ENCODE assay signal across 31 cellular contexts in the genomic region with DNA sequence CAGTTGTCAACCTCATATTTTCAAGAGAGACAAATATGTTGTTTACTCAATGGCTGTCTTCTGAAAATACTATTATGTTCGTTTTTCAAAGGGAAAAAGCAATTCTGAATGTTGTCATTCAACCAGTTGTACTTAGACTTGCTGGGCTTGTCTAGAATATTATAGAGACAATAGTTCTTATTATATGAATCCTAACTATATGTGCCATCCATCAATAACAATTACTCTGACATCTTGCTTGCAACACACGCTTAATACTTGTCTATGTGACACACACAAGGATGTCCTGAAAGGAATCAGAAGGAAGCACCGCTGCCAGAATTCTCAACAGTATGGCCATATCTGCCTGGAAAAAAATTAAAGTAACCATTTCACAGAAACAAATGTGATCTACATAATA.
A peak's percentile ranks its signal among the peaks of the same experiment; 100 is the strongest.
DNase-seq lines count a peak whose midpoint lies in the region; ATAC-seq and TF ChIP-seq lines count a peak whose summit lies in the region.
"Had no signal": no experiment of that assay in that cellular context is flagged by ENCODE, and none has a peak within 500 bp of the region (broad histone marks: within the 10 kb centered on the region; RNA-seq: fewer than 3 reads in every experiment).

No MANE protein-coding gene starts in this region.

- no peak overlapping the region for H3K4me3 ChIP-seq in neural cell (ENCODE audit: low read length)
- no peak overlapping the region for H3K4me3 ChIP-seq in smooth muscle cell
- no peak overlapping the region for H3K4me3 ChIP-seq in H7 (ENCODE audit: insufficient read depth, low read depth, low read length)
- H3K4me3 ChIP-seq: A549; BLaER1; BLaER1 treated with 17β-estradiol and CSF1 and Interleukin-3, amounts not matched to agents 10 nM and 100 nM had no signal

- no peaks in the 10 kb centered on the region for H3K79me2 ChIP-seq in neural cell (replicated peaks; ENCODE audit: insufficient read depth, low read length)
- no peaks in the 10 kb centered on the region for H3K79me2 ChIP-seq in smooth muscle cell (ENCODE audit: low read depth)

- H3K4me2 ChIP-seq in neural cell (ENCODE audit: low read length): peak overlapping the region; percentile 4
- H3K4me2 ChIP-seq in smooth muscle cell: no peak overlapping the region
- H3K4me2 ChIP-seq: A549; BLaER1; BLaER1 treated with 17β-estradiol and CSF1 and Interleukin-3, amounts not matched to agents 10 nM and 100 nM had no signal

- H4K20me1 ChIP-seq in neural cell (ENCODE audit: insufficient read depth) (no peaks in the 10 kb centered on the region), smooth muscle cell (ENCODE audit: low read depth) (no peaks in the 10 kb centered on the region)
- H4K20me1 ChIP-seq: BLaER1; BLaER1 treated with 17β-estradiol and CSF1 and Interleukin-3, amounts not matched to agents 10 nM and 100 nM had no signal

- H3K27me3 ChIP-seq in neural cell (ENCODE audit: insufficient read depth, low read depth, low read length): no peaks in the 10 kb centered on the region
- no peaks in the 10 kb centered on the region for H3K27me3 ChIP-seq in smooth muscle cell (ENCODE audit: low read depth)
- no peaks in the 10 kb centered on the region for H3K27me3 ChIP-seq in H7 (ENCODE audit: control insufficient read depth, insufficient read depth, low read length)
- H3K27me3 ChIP-seq: BE2C; BLaER1; BLaER1 treated with 17β-estradiol and CSF1 and Interleukin-3, amounts not matched to agents 10 nM and 100 nM had no signal

- TF ChIP-seq CTCF in neural cell (IDR thresholded peaks at IDR 0.05; ENCODE audit: poor library complexity, severe bottlenecking): no peak
- no peak for TF ChIP-seq CTCF in smooth muscle cell (IDR thresholded peaks at IDR 0.05; ENCODE audit: borderline replicate concordance, insufficient read depth, poor library complexity, severe bottlenecking)

- H3K9me2 ChIP-seq in neural cell (ENCODE audit: insufficient read depth, low read length): no peaks in the 10 kb centered on the region

- H3K9ac ChIP-seq in neural cell (ENCODE audit: low read length): no peak overlapping the region
- no peak overlapping the region for H3K9ac ChIP-seq in smooth muscle cell (ENCODE audit: low read depth)
- H3K9ac ChIP-seq: BLaER1; BLaER1 treated with 17β-estradiol and CSF1 and Interleukin-3, amounts not matched to agents 10 nM and 100 nM had no signal

- WGBS in smooth muscle cell (ENCODE audit: low lambda C conversion rate): 90% methylated on average over 3 of the region's 3 CpGs

- ATAC-seq in HG02759 (IDR thresholded peaks at IDR 0.05; ENCODE audit: unreplicated experiment): no peak
- ATAC-seq: A549; CD8-positive, alpha-beta T cell had no signal

- no peak for TF ChIP-seq RAD21 in neural cell (conservative IDR thresholded peaks at IDR 0.05)

- no peaks in the 10 kb centered on the region for H3K36me3 ChIP-seq in neural cell (ENCODE audit: insufficient read depth, low read length)
- H3K36me3 ChIP-seq in smooth muscle cell (ENCODE audit: low read depth): no peaks in the 10 kb centered on the region
- H3K36me3 ChIP-seq in H7 (replicated peaks; ENCODE audit: control insufficient read depth, insufficient read depth, low read length): no peaks in the 10 kb centered on the region
- H3K36me3 ChIP-seq: BE2C; BLaER1; BLaER1 treated with 17β-estradiol and CSF1 and Interleukin-3, amounts not matched to agents 10 nM and 100 nM had no signal

- H2AFZ ChIP-seq in neural cell (ENCODE audit: low read depth, low read length) (no peak overlapping the region), smooth muscle cell (ENCODE audit: low read depth) (peak overlapping the region; percentile 10)

- no peaks in the 10 kb centered on the region for H3K4me1 ChIP-seq in smooth muscle cell (ENCODE audit: low read depth)
- H3K4me1 ChIP-seq: A549; BE2C; BLaER1; BLaER1 treated with 17β-estradiol and CSF1 and Interleukin-3, amounts not matched to agents 10 nM and 100 nM; Caco-2 had no signal

- DNase-seq in NCI-H2227 (lab: John Stamatoyannopoulos, UW; ENCODE audit: unreplicated experiment): peak; percentile 13
- no peak for DNase-seq in NCI-H2227 treated with DMSO at 0.1 percent for 48 hours (lab: John Stamatoyannopoulos, UW)
- DNase-seq in smooth muscle cell (lab: John Stamatoyannopoulos, UW; ENCODE audit: unreplicated experiment): no peak
- DNase-seq in H7: no peak
- DNase-seq: 8988T; ACHN; AML-193; BE2C; C1 segment of cervical spinal cord; Caco-2; Calu3; CD4-positive, alpha-beta memory T cell; CD4-positive, alpha-beta T cell; CD4-positive, CD25-positive, alpha-beta regulatory T cell; CD8-positive, alpha-beta memory T cell; CD8-positive, alpha-beta T cell; COR-L47; DMS 273 treated with DMSO at 0.1 percent for 48 hours; DMS153; DMS53; DMS79; DMS79 treated with DMSO at 0.1 percent for 48 hours; DND-41; EL had no signal

- peak; percentile 97 for TF ChIP-seq EP300 in neural cell (conservative IDR thresholded peaks at IDR 0.05; ENCODE audit: poor library complexity, severe bottlenecking)

- H3K27ac ChIP-seq in neural cell (ENCODE audit: low read length) (no peak overlapping the region), smooth muscle cell (ENCODE audit: low read depth) (no peak overlapping the region)
- H3K27ac ChIP-seq: 22Rv1; A549; BLaER1; BLaER1 treated with 17β-estradiol and CSF1 and Interleukin-3, amounts not matched to agents 10 nM and 100 nM; C4-2B had no signal

- H3K9me3 ChIP-seq in neural cell (ENCODE audit: low read length) (no peaks in the 10 kb centered on the region), smooth muscle cell (replicated peaks; ENCODE audit: low read depth) (no peaks in the 10 kb centered on the region)
- H3K9me3 ChIP-seq: A549; BE2C; BLaER1; BLaER1 treated with 17β-estradiol and CSF1 and Interleukin-3, amounts not matched to agents 10 nM and 100 nM; Caco-2 had no signal

- H3F3A ChIP-seq in neural cell (ENCODE audit: insufficient read depth, low read length, poor library complexity, severe bottlenecking) (no peaks in the 10 kb centered on the region), smooth muscle cell (ENCODE audit: low read depth) (no peaks in the 10 kb centered on the region)

TF ChIP-seq in neural cell, 6 proteins besides CTCF, POLR2A, EP300 and RAD21:
- TF ChIP-seq, protein P1, sequence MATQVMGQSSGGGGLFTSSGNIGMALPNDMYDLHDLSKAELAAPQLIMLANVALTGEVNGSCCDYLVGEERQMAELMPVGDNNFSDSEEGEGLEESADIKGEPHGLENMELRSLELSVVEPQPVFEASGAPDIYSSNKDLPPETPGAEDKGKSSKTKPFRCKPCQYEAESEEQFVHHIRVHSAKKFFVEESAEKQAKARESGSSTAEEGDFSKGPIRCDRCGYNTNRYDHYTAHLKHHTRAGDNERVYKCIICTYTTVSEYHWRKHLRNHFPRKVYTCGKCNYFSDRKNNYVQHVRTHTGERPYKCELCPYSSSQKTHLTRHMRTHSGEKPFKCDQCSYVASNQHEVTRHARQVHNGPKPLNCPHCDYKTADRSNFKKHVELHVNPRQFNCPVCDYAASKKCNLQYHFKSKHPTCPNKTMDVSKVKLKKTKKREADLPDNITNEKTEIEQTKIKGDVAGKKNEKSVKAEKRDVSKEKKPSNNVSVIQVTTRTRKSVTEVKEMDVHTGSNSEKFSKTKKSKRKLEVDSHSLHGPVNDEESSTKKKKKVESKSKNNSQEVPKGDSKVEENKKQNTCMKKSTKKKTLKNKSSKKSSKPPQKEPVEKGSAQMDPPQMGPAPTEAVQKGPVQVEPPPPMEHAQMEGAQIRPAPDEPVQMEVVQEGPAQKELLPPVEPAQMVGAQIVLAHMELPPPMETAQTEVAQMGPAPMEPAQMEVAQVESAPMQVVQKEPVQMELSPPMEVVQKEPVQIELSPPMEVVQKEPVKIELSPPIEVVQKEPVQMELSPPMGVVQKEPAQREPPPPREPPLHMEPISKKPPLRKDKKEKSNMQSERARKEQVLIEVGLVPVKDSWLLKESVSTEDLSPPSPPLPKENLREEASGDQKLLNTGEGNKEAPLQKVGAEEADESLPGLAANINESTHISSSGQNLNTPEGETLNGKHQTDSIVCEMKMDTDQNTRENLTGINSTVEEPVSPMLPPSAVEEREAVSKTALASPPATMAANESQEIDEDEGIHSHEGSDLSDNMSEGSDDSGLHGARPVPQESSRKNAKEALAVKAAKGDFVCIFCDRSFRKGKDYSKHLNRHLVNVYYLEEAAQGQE (IDR thresholded peaks at IDR 0.05; ENCODE audit: borderline replicate concordance): peak; percentile 16
- TF ChIP-seq EZH2 (IDR thresholded peaks at IDR 0.05; ENCODE audit: borderline replicate concordance, insufficient read depth, low read length, poor library complexity, severe bottlenecking) (no peak), POLR2AphosphoS5 (IDR thresholded peaks at IDR 0.05) (peak; percentile 97)
TF ChIP-seq in neural cell: peak in this region for 2.
